In genomic region chr6:158565122-158565429, GRCh38 we compare ENCODE assay signal across 19 cellular contexts. TPM values are rescaled to one million over a fixed set of nuclear protein-coding genes. Genes with fewer than 3 reads are reported as not detected.
DNase-seq lines count a peak whose midpoint lies in the region; ATAC-seq, FAIRE-seq and TF ChIP-seq lines count a peak whose summit lies in the region.
"Had no signal": no experiment of that assay in that cellular context is flagged by ENCODE, and none has a peak within 500 bp of the region (broad histone marks: within the 10 kb centered on the region; RNA-seq: fewer than 3 reads in every experiment).

No MANE protein-coding gene starts in this region.

- H3K9me1 ChIP-seq in K562 (ENCODE audit: control insufficient read depth, insufficient read depth, low read length): peaks cover 12% of the 10 kb centered on the region

- H3K4me2 ChIP-seq in K562 (ENCODE audit: insufficient read depth, low read length): no peak overlapping the region

- no peaks in the 10 kb centered on the region for H3K9me3 ChIP-seq in CD8-positive, alpha-beta T cell (ENCODE audit: low read length)
- H3K9me3 ChIP-seq in HUES64 (ENCODE audit: insufficient read depth, low read depth, low read length) (no peaks in the 10 kb centered on the region), K562 (replicated peaks; ENCODE audit: control insufficient read depth, insufficient read depth, low read depth, low read length) (no peaks in the 10 kb centered on the region)
- H3K9me3 ChIP-seq: esophagus muscularis mucosa, gastroesophageal sphincter had no signal

- peaks cover 6% of the 10 kb centered on the region for H3K36me3 Mint-ChIP-seq in CD8-positive, alpha-beta T cell
- H3K36me3 Mint-ChIP-seq in naive thymus-derived CD8-positive, alpha-beta T cell: no peaks in the 10 kb centered on the region
- H3K36me3 Mint-ChIP-seq: mesothelial cell of epicardium had no signal

- no peaks in the 10 kb centered on the region for H3K27me3 Mint-ChIP-seq in CD8-positive, alpha-beta T cell (ENCODE audit: low read depth)
- no peaks in the 10 kb centered on the region for H3K27me3 Mint-ChIP-seq in naive thymus-derived CD8-positive, alpha-beta T cell

- H4K20me1 ChIP-seq in K562 (replicated peaks; ENCODE audit: control insufficient read depth, insufficient read depth, low read length): peaks cover 54% of the 10 kb centered on the region

- no peak overlapping the region for H3K4me3 ChIP-seq in CD8-positive, alpha-beta T cell (ENCODE audit: low read depth, low read length)
- H3K4me3 ChIP-seq in HUES64 (ENCODE audit: low read length) (no peak overlapping the region), K562 (no peak overlapping the region)
- H3K4me3 ChIP-seq: esophagus muscularis mucosa, gastroesophageal sphincter had no signal

- POLR2A ChIA-PET in CD8-positive, alpha-beta T cell (lab: Charles Lee): no interaction called here
- POLR2A ChIA-PET in K562 (lab: Yijun Ruan, JAX): interaction anchor here (3.2 kb wide), 1 partner anchor 11 kb away, joined by 11 read pairs; no protein-coding TSS in a partner anchor
- POLR2A ChIA-PET in naive thymus-derived CD8-positive, alpha-beta T cell (lab: Charles Lee): no interaction called here

- H3K27ac ChIP-seq in CD8-positive, alpha-beta T cell (ENCODE audit: low read depth, low read length): no peak overlapping the region
- H3K27ac ChIP-seq in HUES64 (ENCODE audit: low read depth, low read length) (no peak overlapping the region), K562 (ENCODE audit: extremely low read depth, low read depth, low read length) (no peak overlapping the region)
- H3K27ac ChIP-seq: esophagus muscularis mucosa, gastroesophageal sphincter had no signal

- no TSS peak for BruUV-seq in K562 (replicated peaks; lab: Mats Ljungman, UMichigan)

- intact Hi-C loops in CD8-positive, alpha-beta T cell (cut with DNase I, micrococcal nuclease): no loop called here
- intact Hi-C loops in K562 (cut with micrococcal nuclease): no loop called here
- intact Hi-C loops in head of caudate nucleus (cut with DNase I): no loop called here

- H3K27me3 ChIP-seq in CD8-positive, alpha-beta T cell (ENCODE audit: insufficient read depth, low read length): no peaks in the 10 kb centered on the region
- H3K27me3 ChIP-seq in HUES64 (ENCODE audit: insufficient read depth, low read length): no peaks in the 10 kb centered on the region
- H3K27me3 ChIP-seq in K562 (ENCODE audit: control insufficient read depth in 2 of 2, insufficient read depth in 2 of 2, low read length in 2 of 2): no peaks in the 10 kb centered on the region
- H3K27me3 ChIP-seq: esophagus muscularis mucosa, gastroesophageal sphincter had no signal

- H3K4me1 ChIP-seq in CD8-positive, alpha-beta T cell (ENCODE audit: insufficient read depth, low read length): peaks cover 52% of the 10 kb centered on the region
- H3K4me1 ChIP-seq in HUES64 (ENCODE audit: insufficient read depth, low read length) (peaks cover 13% of the 10 kb centered on the region; the same call in 1 of the 2 replicates), K562 (replicated peaks in 1 of 2; ENCODE audit: control insufficient read depth in 2 of 2, insufficient read depth in 2 of 2, low read length in 2 of 2) (peaks cover 30 to 46% of the 10 kb centered on the region in 2 experiments)

- TF ChIP-seq EP300 in K562 (IDR thresholded peaks at IDR 0.05; ENCODE audit: low read length): no peak

- no peak for TF ChIP-seq RAD21 in K562 (CRISPR knock-in tag; conservative IDR thresholded peaks at IDR 0.05 in 1 of 2, IDR thresholded peaks at IDR 0.05 in 1 of 2)

- 93% methylated on average over 9 of the region's 9 CpGs for WGBS in HUES64
- WGBS in K562 (ENCODE audit: insufficient coverage, low coverage, missing lambda C conversion rate): 82% methylated on average over 9 of the region's 9 CpGs

- no peak for DNase-seq in CD8-positive, alpha-beta T cell
- DNase-seq in K562 (ENCODE audit: extremely low read depth in 1 of 4, low spot score in 3 of 4) (no peak), DMS79 treated with DMSO at 0.1 percent for 48 hours (lab: John Stamatoyannopoulos, UW) (no peak), head of caudate nucleus (no peak)
- no peak for DNase-seq in naive thymus-derived CD8-positive, alpha-beta T cell
- DNase-seq: aorta; effector CD8-positive, alpha-beta T cell; NCI-H1105 treated with DMSO at 0.1 percent for 48 hours; NCI-H2081 treated with DMSO at 0.1 percent for 48 hours; NK-92 treated with Interleukin-12 subunit alpha and Interleukin-12 subunit beta, amount 100 ng/mL, for 24 hours; stimulated activated CD4-positive, alpha-beta T cell treated with anti-CD3 and anti-CD28 coated beads, Interleukin-4, amount 100 ng/mL, for 1 hour had no signal

- no peak overlapping the region for H2AFZ ChIP-seq in K562 (ENCODE audit: low read depth, low read length)

- H3K9ac ChIP-seq in HUES64 (ENCODE audit: low read depth, low read length) (0 out of 2 replicates have a peak overlapping the region, but pooled peaks have one; percentile 1), K562 (ENCODE audit: insufficient read depth in 1 of 2, low read depth in 2 of 2, low read length in 2 of 2) (peak overlapping the region in 1 of 2 experiments; percentile 61; a peak in 2 of 4 replicates)

- H3K9me3 Mint-ChIP-seq in CD8-positive, alpha-beta T cell: no peaks in the 10 kb centered on the region
- no peaks in the 10 kb centered on the region for H3K9me3 Mint-ChIP-seq in naive thymus-derived CD8-positive, alpha-beta T cell
- H3K9me3 Mint-ChIP-seq: mesothelial cell of epicardium, neural crest cell had no signal

- FAIRE-seq in K562 (lab: Jason Lieb, UNC): no peak
- FAIRE-seq: small intestine had no signal

- TF ChIP-seq POLR2A in K562 (conservative IDR thresholded peaks at IDR 0.05): no peak

- H3K36me3 ChIP-seq in CD8-positive, alpha-beta T cell (ENCODE audit: insufficient read depth, low read length): no peaks in the 10 kb centered on the region
- H3K36me3 ChIP-seq in HUES64 (ENCODE audit: insufficient read depth, low read length) (no peaks in the 10 kb centered on the region), K562 (ENCODE audit: control insufficient read depth, insufficient read depth, low read length) (peaks cover 30% of the 10 kb centered on the region; the same call in 2 of the 3 replicates)
- H3K36me3 ChIP-seq: esophagus muscularis mucosa, gastroesophageal sphincter had no signal

- ATAC-seq in CD8-positive, alpha-beta T cell: no peak
- ATAC-seq in K562 (no peak), HG02840 (IDR thresholded peaks at IDR 0.05; ENCODE audit: low FRiP score, unreplicated experiment) (no peak)
- no peak for ATAC-seq in naive thymus-derived CD8-positive, alpha-beta T cell
- ATAC-seq: gastroesophageal sphincter, Panc1 had no signal

- peaks cover 83% of the 10 kb centered on the region for H3K4me1 Mint-ChIP-seq in CD8-positive, alpha-beta T cell (ENCODE audit: low read depth)
- peaks cover 52 to 89% (median 85%) of the 10 kb centered on the region in 4 donors for H3K4me1 Mint-ChIP-seq in naive thymus-derived CD8-positive, alpha-beta T cell

- in situ Hi-C loops in K562 (cut with MboI): no loop called here

- CTCF ChIA-PET in CD8-positive, alpha-beta T cell (lab: Charles Lee): no interaction called here
- CTCF ChIA-PET in K562 (lab: Yijun Ruan, JAX; ENCODE audit: low intra/inter-chr PET ratio): no interaction called here

- peak overlapping the region; percentile 87 for H3K27ac Mint-ChIP-seq in CD8-positive, alpha-beta T cell
- peak overlapping the region in 8 of 10 donors; percentile 10 to 99 (median 85) for H3K27ac Mint-ChIP-seq in naive thymus-derived CD8-positive, alpha-beta T cell
- H3K27ac Mint-ChIP-seq: mesothelial cell of epicardium had no signal

- TF ChIP-seq CTCF in CD8-positive, alpha-beta T cell (IDR thresholded peaks at IDR 0.05): no peak
- TF ChIP-seq CTCF in K562 (IDR thresholded peaks at IDR 0.05 in 2 of 3, conservative IDR thresholded peaks at IDR 0.05 in 1 of 3; ENCODE audit: insufficient read depth in 2 of 3, low read depth in 1 of 3, low read length in 3 of 3): no peak

- peak overlapping the region; percentile 66 for H3K4me3 Mint-ChIP-seq in CD8-positive, alpha-beta T cell
- peak overlapping the region in 8 of 10 donors; percentile 0 to 71 (median 36) for H3K4me3 Mint-ChIP-seq in naive thymus-derived CD8-positive, alpha-beta T cell
- H3K4me3 Mint-ChIP-seq: mesothelial cell of epicardium had no signal

- H3K79me2 ChIP-seq in K562 (ENCODE audit: control insufficient read depth, insufficient read depth, low read length): peaks cover 97% of the 10 kb centered on the region

TF ChIP-seq in K562, 482 proteins besides CTCF, POLR2A, EP300 and RAD21 (continues in another document):
- TF ChIP-seq FOXP1 (CRISPR knock-in tag; IDR thresholded peaks at IDR 0.05): no peak
- no peak for TF ChIP-seq ZNF134 (CRISPR knock-in tag; conservative IDR thresholded peaks at IDR 0.05)
- TF ChIP-seq C11orf30 (IDR thresholded peaks at IDR 0.05; ENCODE audit: low read depth): no peak

RNA-seq across cellular contexts. Expression of gene TMEM181, which starts 5.2 kb away (rescaled TPM):
- total RNA-seq in CD8-positive, alpha-beta T cell: 10 to 100 TPM in 1 of 2 experiments, 1 to 10 TPM in 1; 9.3 to 10.3 TPM
- 11.7 TPM for polyA plus RNA-seq in HUES64 (2013, experiment 1 of 2)
- 14.6 TPM for polyA plus RNA-seq in HUES64 (2013, experiment 2 of 2)
- total RNA-seq in K562 (2011; cell fraction: chromatin; rRNA removed; ENCODE audit: low replicate concordance): 36.6 and 77.1 TPM in 2 replicates
- 21.0 and 25.4 TPM in 2 replicates for total RNA-seq in K562 (2011; cell fraction: nucleolus; rRNA removed)
- 41.9 and 56.9 TPM in 2 replicates for total RNA-seq in K562 (2011; cell fraction: nucleoplasm; rRNA removed)
- total RNA-seq in K562 (2014; rRNA removed) (10.9 and 14.8 TPM in 2 replicates), K562 (2014; rRNA removed; fragmentation: Illumina TruSeq; extraction: Trizol) (26.0 and 27.2 TPM in 2 replicates), K562 (2015; rRNA removed; fragmentation: Illumina TruSeq; extraction: Trizol) (23.0 and 24.3 TPM in 2 replicates), K562 (2021) (17.3 and 19.2 TPM in 2 replicates)
- polyA plus RNA-seq in K562 (2011; rRNA removed) (23.6 and 26.0 TPM in 2 replicates), K562 (2014; fragmentation: Illumina TruSeq; extraction: Trizol) (19.0 and 22.6 TPM in 2 replicates), K562 (2014; fragmentation: Nextera tagmentation; extraction: Ambion mirVana) (1 to 10 TPM; 5.6 to 7.6 TPM), K562 (2014; rRNA removed) (19.9 and 22.0 TPM in 2 replicates)
- polyA plus RNA-seq in K562 (2011; cell fraction: cytosol; rRNA removed): 8.5 and 15.4 TPM in 2 replicates
- 19.9 and 23.7 TPM in 2 replicates for polyA plus RNA-seq in K562 (2011; cell fraction: nucleus; rRNA removed)
- polyA plus RNA-seq in K562 (2012): 14.1 and 17.3 TPM in 2 replicates
- 30.4 and 31.4 TPM in 2 replicates for polyA minus RNA-seq in K562 (2011; rRNA and poly(A)+ RNA removed)
- 15.7 TPM in 2 replicates for polyA minus RNA-seq in K562 (2011; cell fraction: cytosol; rRNA and poly(A)+ RNA removed)
- polyA minus RNA-seq in K562 (2011; cell fraction: nucleus; rRNA and poly(A)+ RNA removed): 9.8 and 14.0 TPM in 2 replicates
- 10 to 100 TPM; 16.6 to 16.9 TPM for total RNA-seq in naive thymus-derived CD8-positive, alpha-beta T cell
- 1 to 10 TPM; 3.9 to 4.6 (median 4.2) TPM for polyA plus RNA-seq in naive thymus-derived CD8-positive, alpha-beta T cell
